8 cellular contexts compared by ENCODE assay signal in genomic region chr2:68251187-68251854, GRCh38. TPM values are rescaled to one million over a fixed set of nuclear protein-coding genes. Genes with fewer than 3 reads are reported as not detected.
A peak's percentile ranks its signal among the peaks of the same experiment; 100 is the strongest.
DNase-seq lines count a peak whose midpoint lies in the region; ATAC-seq, FAIRE-seq and TF ChIP-seq lines count a peak whose summit lies in the region.

No MANE protein-coding gene starts in this region.

- H3K4me1 Mint-ChIP-seq in dendritic cell treated with granulocyte-macrophage colony-stimulating factor and Interleukin-4, amounts not matched to agents 40 ng/mL and 50 ng/mL, for 4 days (ENCODE audit: low read depth), result peaks cover 30% of the 10 kb centered on the region

- DNase-seq in BJ (ENCODE audit: low read depth), result no peak
- peak; percentile 49 for DNase-seq in NCI-H524 treated with DMSO at 0.1 percent for 48 hours (lab: John Stamatoyannopoulos, UW)
- DNase-seq in activated CD4-positive, alpha-beta T cell treated with anti-CD3 and anti-CD28 coated beads, Interleukin-2, amount 50 U/mL, for 1 hour, result peak; percentile 72
- peak; percentile 84 for DNase-seq in HepG2 (ENCODE audit: low spot score)
- DNase-seq in stimulated activated CD4-positive, alpha-beta T cell treated with anti-CD3 and anti-CD28 coated beads, Interleukin-4, amount 100 ng/mL, for 48 hours (ENCODE audit: low read depth in 2 of 2), result peak; percentile 47 to 61

- H3K4me3 Mint-ChIP-seq in dendritic cell treated with granulocyte-macrophage colony-stimulating factor and Interleukin-4, amounts not matched to agents 40 ng/mL and 50 ng/mL, for 4 days, result peak overlapping the region; percentile 94

- H3K36me3 Mint-ChIP-seq in dendritic cell treated with granulocyte-macrophage colony-stimulating factor and Interleukin-4, amounts not matched to agents 40 ng/mL and 50 ng/mL, for 4 days (ENCODE audit: low read depth), result peaks cover 27% of the 10 kb centered on the region

- ATAC-seq in GM19324 (IDR thresholded peaks at IDR 0.05; ENCODE audit: low FRiP score, unreplicated experiment), result peak; percentile 43
- ATAC-seq in HG03460 (IDR thresholded peaks at IDR 0.05; ENCODE audit: unreplicated experiment), result peak; percentile 53
- ATAC-seq in HepG2, result peak; percentile 79

- no peaks in the 10 kb centered on the region for H3K9me3 Mint-ChIP-seq in dendritic cell treated with granulocyte-macrophage colony-stimulating factor and Interleukin-4, amounts not matched to agents 40 ng/mL and 50 ng/mL, for 4 days

- FAIRE-seq in HepG2 (lab: Jason Lieb, UNC), result peak; percentile 75

- H3K4me1 ChIP-seq in HepG2 (ENCODE audit: insufficient read depth, low read length), result peaks cover 54% of the 10 kb centered on the region

- peaks cover 66% of the 10 kb centered on the region for H3K79me2 ChIP-seq in HepG2 (ENCODE audit: insufficient read depth, low read length)

- H2AFZ ChIP-seq in HepG2 (ENCODE audit: low read length), result no peak overlapping the region

- H3K27me3 Mint-ChIP-seq in dendritic cell treated with granulocyte-macrophage colony-stimulating factor and Interleukin-4, amounts not matched to agents 40 ng/mL and 50 ng/mL, for 4 days, result no peaks in the 10 kb centered on the region

- TF ChIP-seq POLR2A in HepG2 (IDR thresholded peaks at IDR 0.05; ENCODE audit: insufficient read depth in 1 of 2, low read depth in 2 of 2, low read length in 2 of 2), result peak in 1 of 2 experiments; percentile 68; a peak in 3 of 4 replicates

- BruUV-seq in HepG2 (replicated peaks; lab: Mats Ljungman, UMichigan), result no TSS peak

- TF ChIP-seq CTCF in BJ (IDR thresholded peaks at IDR 0.05; ENCODE audit: insufficient read depth, low read depth, low read length) (peak; percentile 76), HepG2 (CRISPR knock-in tag; IDR thresholded peaks at IDR 0.05) (peak; percentile 72)

- no peaks in the 10 kb centered on the region for H3K9me3 ChIP-seq in HepG2 (ENCODE audit: low read length)

- no peaks in the 10 kb centered on the region for H3K36me3 ChIP-seq in BJ (ENCODE audit: control insufficient read depth, insufficient read depth, low read length)
- peaks cover 0 to 11% of the 10 kb centered on the region in 2 experiments; a peak in 2 of 5 replicates for H3K36me3 ChIP-seq in HepG2 (replicated peaks in 1 of 2; ENCODE audit: control insufficient read depth in 1 of 2, insufficient read depth in 2 of 2, low read length in 2 of 2)

- H3K27ac Mint-ChIP-seq in dendritic cell treated with granulocyte-macrophage colony-stimulating factor and Interleukin-4, amounts not matched to agents 40 ng/mL and 50 ng/mL, for 4 days, result peak overlapping the region; percentile 97

- TF ChIP-seq RAD21 in HepG2 (CRISPR knock-in tag; IDR thresholded peaks at IDR 0.05), result peak; percentile 51; the same call in 1 of the 2 replicates

- in situ Hi-C loops in HepG2 (cut with HindIII; ENCODE audit: extremely low pct_ligation_motif_present, low pct_unique_long_range_greater_than_20kb), result no loop called here

- intact Hi-C loops in dendritic cell treated with granulocyte-macrophage colony-stimulating factor and Interleukin-4, amounts not matched to agents 40 ng/mL and 50 ng/mL, for 4 days (cut with micrococcal nuclease), result loop anchor here (5.0 kb wide), 1 partner anchor 36 kb away; no protein-coding TSS in a partner anchor
- intact Hi-C loops in HepG2 (cut with micrococcal nuclease; ENCODE audit: unreplicated experiment), result loop anchor here (1.0 to 5.0 kb wide), 6 partner anchors 15 to 189 kb away; partner anchors contain the start of gene C1D

- H3K27me3 ChIP-seq in BJ (ENCODE audit: control insufficient read depth, insufficient read depth, low read length) (no peaks in the 10 kb centered on the region), HepG2 (ENCODE audit: control insufficient read depth in 1 of 2, insufficient read depth in 2 of 2, low read length in 2 of 2) (no peaks in the 10 kb centered on the region; a peak in 1 of 5 replicates)

- H4K20me1 ChIP-seq in HepG2 (ENCODE audit: insufficient read depth, low read length), result peaks cover 46% of the 10 kb centered on the region

- POLR2A ChIA-PET in BJ (lab: Charles Lee) (no interaction called here), HepG2 (lab: Yijun Ruan, JAX) (interaction anchor here (3.8 kb wide), 1 partner anchor 94 kb away, joined by 26 read pairs; the partner anchor contains the start of gene PNO1)

- H3K4me3 ChIP-seq in BJ (ENCODE audit: low read depth, low read length), result peak overlapping the region; percentile 74
- peak overlapping the region; percentile 83 to 97 (median 96) for H3K4me3 ChIP-seq in HepG2 (replicated peaks in 1 of 3; ENCODE audit: insufficient read depth in 1 of 3, low read depth in 2 of 3, low read length in 3 of 3)

- H3K27ac ChIP-seq in HepG2 (ENCODE audit: extremely low read length, insufficient read depth, low read length), result peak overlapping the region; percentile 94

- CTCF ChIA-PET in BJ (lab: Yijun Ruan, JAX) (interaction anchor here (0.7 to 2.2 kb wide), 7 partner anchors 7 to 129 kb away, joined by 3 to 7 read pairs (median 4); no protein-coding TSS in a partner anchor), HepG2 (lab: Yijun Ruan, JAX; ENCODE audit: low intra/inter-chr PET ratio, low total read pairs) (interaction anchor here (1.2 to 1.8 kb wide), 2 partner anchors 56 to 129 kb away, joined by 3 to 9 read pairs; no protein-coding TSS in a partner anchor)

- WGBS in HepG2 (ENCODE audit: low lambda C conversion rate), result 1% methylated on average over 36 of the region's 41 CpGs

- TF ChIP-seq EP300 in HepG2 (IDR thresholded peaks at IDR 0.05; ENCODE audit: low read depth in 2 of 2, low read length in 2 of 2) (no peak), HepG2 (CRISPR knock-in tag; IDR thresholded peaks at IDR 0.05; ENCODE audit: borderline replicate concordance) (no peak)

- peak overlapping the region; percentile 87 for H3K4me2 ChIP-seq in HepG2 (ENCODE audit: low read depth, low read length)

- peak overlapping the region; percentile 95 for H3K9ac ChIP-seq in HepG2 (ENCODE audit: insufficient read depth, low read depth, low read length)

TF ChIP-seq in HepG2, 621 proteins besides CTCF, POLR2A, EP300 and RAD21 (continues in another document):
- TF ChIP-seq ZNF34 (CRISPR knock-in tag; IDR thresholded peaks at IDR 0.05; ENCODE audit: borderline replicate concordance) (no peak), ZNF33A (CRISPR knock-in tag; IDR thresholded peaks at IDR 0.05; ENCODE audit: borderline replicate concordance) (no peak), ZNF850 (CRISPR knock-in tag; conservative IDR thresholded peaks at IDR 0.05) (no peak), GATAD2A (CRISPR knock-in tag; IDR thresholded peaks at IDR 0.05) (peak; percentile 55; the same call in 1 of the 2 replicates), ZNF616 (CRISPR knock-in tag; IDR thresholded peaks at IDR 0.05; ENCODE audit: low read depth) (no peak), TERF1 (CRISPR knock-in tag; IDR thresholded peaks at IDR 0.05) (no peak)

RNA-seq across cellular contexts. Expression of gene PPP3R1, which starts 1.0 kb away (rescaled TPM):
- 5.2 and 12.1 TPM in 2 replicates for polyA plus RNA-seq in BJ (2011; rRNA removed)
- polyA minus RNA-seq in BJ (2011; rRNA and poly(A)+ RNA removed), result 7.4 and 15.8 TPM in 2 replicates
- total RNA-seq in HepG2 (2016; rRNA removed; fragmentation: Illumina TruSeq; extraction: Trizol), result 25.7 and 42.3 TPM in 2 replicates
- 8.3 and 8.5 TPM in 2 replicates for total RNA-seq in HepG2 (2016; cell fraction: cytosol; rRNA removed; fragmentation: Illumina TruSeq; extraction: Trizol; ENCODE audit: low read depth)
- 27.2 and 43.7 TPM in 2 replicates for total RNA-seq in HepG2 (2016; cell fraction: insoluble cytoplasmic fraction; rRNA removed; fragmentation: Illumina TruSeq; extraction: Trizol)
- total RNA-seq in HepG2 (2016; cell fraction: membrane; rRNA removed; fragmentation: Illumina TruSeq; extraction: Trizol), result 28.3 and 35.0 TPM in 2 replicates
- total RNA-seq in HepG2 (2016; cell fraction: nucleus; rRNA removed; fragmentation: Illumina TruSeq; extraction: Trizol), result 26.7 and 28.8 TPM in 2 replicates
- 10.5 and 11.6 TPM in 2 replicates for polyA plus RNA-seq in HepG2 (2011; rRNA removed)
- 4.7 and 9.2 TPM in 2 replicates for polyA plus RNA-seq in HepG2 (2011; cell fraction: cytosol; rRNA removed)
- 4.5 and 5.9 TPM in 2 replicates for polyA plus RNA-seq in HepG2 (2011; cell fraction: nucleus; rRNA removed)
- 45.6 and 57.9 TPM in 2 replicates for polyA plus RNA-seq in HepG2 (2012)
- polyA plus RNA-seq in HepG2 (2016; cell fraction: cytosol; fragmentation: Illumina TruSeq; extraction: Trizol; ENCODE audit: low read depth), result 4.1 and 4.4 TPM in 2 replicates
- polyA plus RNA-seq in HepG2 (2016; cell fraction: insoluble cytoplasmic fraction; fragmentation: Illumina TruSeq; extraction: Trizol; ENCODE audit: low read depth), result 62.1 and 62.9 TPM in 2 replicates
- 17.2 and 17.6 TPM in 2 replicates for polyA plus RNA-seq in HepG2 (2016; cell fraction: membrane; fragmentation: Illumina TruSeq; extraction: Trizol; ENCODE audit: low read depth)
- 41.0 and 41.7 TPM in 2 replicates for polyA plus RNA-seq in HepG2 (2016; cell fraction: nucleus; fragmentation: Illumina TruSeq; extraction: Trizol; ENCODE audit: insufficient read depth, low read depth)
- 6.3 and 10.2 TPM in 2 replicates for polyA minus RNA-seq in HepG2 (2011; rRNA and poly(A)+ RNA removed; ENCODE audit: low replicate concordance)
- polyA minus RNA-seq in HepG2 (2011; cell fraction: cytosol; rRNA and poly(A)+ RNA removed), result 29.7 and 31.3 TPM in 2 replicates
- 20.0 and 21.9 TPM in 2 replicates for polyA minus RNA-seq in HepG2 (2011; cell fraction: nucleus; rRNA and poly(A)+ RNA removed)
